In the genomic region with DNA sequence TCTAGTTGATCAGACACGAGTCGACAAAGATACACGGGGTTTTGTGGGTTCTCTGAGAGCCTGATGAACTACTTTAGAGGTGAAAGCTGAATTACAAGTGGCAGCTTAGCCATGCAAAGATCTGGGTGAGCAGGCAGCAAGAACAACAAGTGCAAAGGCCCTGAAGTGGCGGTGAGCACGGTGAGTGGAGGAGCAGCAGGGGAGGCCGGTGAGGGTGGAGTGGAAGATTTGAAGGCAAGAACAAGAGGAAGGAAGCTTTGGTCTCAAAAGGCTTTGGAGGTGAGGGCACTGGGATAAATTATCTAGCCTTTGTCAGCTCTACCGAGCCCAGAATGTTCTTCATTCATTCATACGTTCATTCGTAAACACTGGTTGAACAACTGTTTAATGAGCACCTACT, we compare ENCODE assay signal across 8 cellular contexts. TPM values are rescaled to one million over a fixed set of nuclear protein-coding genes. Genes with fewer than 3 reads are reported as not detected.
DNase-seq lines count a peak whose midpoint lies in the region; ATAC-seq and TF ChIP-seq lines count a peak whose summit lies in the region.

No MANE protein-coding gene starts in this region.

- H3K36me3 ChIP-seq in GM06990 (ENCODE audit: control insufficient read depth, insufficient read depth, low read length) (peaks cover 7% of the 10 kb centered on the region), Panc1 (ENCODE audit: control insufficient read depth, insufficient read depth, low read length) (no peaks in the 10 kb centered on the region), parathyroid adenoma (ENCODE audit: control insufficient read depth, insufficient read depth, low read length) (no peaks in the 10 kb centered on the region)

- H3K27ac ChIP-seq in Panc1 (ENCODE audit: low read length) (peak overlapping the region; percentile 93), parathyroid adenoma (no peak overlapping the region)

- no peaks in the 10 kb centered on the region for H3K9me3 ChIP-seq in Panc1 (ENCODE audit: control insufficient read depth, insufficient read depth, low read depth, low read length)
- no peaks in the 10 kb centered on the region for H3K9me3 ChIP-seq in parathyroid adenoma (ENCODE audit: control insufficient read depth, low read length)

- H2AFZ ChIP-seq in parathyroid adenoma: no peak overlapping the region

- no peak for ATAC-seq in Panc1
- no peak for ATAC-seq in GM18511 (IDR thresholded peaks at IDR 0.05; ENCODE audit: unreplicated experiment)
- ATAC-seq in HG03342 (IDR thresholded peaks at IDR 0.05; ENCODE audit: unreplicated experiment): no peak

- DNase-seq in GM06990 (ENCODE audit: extremely low read depth, insufficient read length) (no peak), Panc1 (ENCODE audit: low read depth, low spot score) (no peak), epithelial cell of esophagus (ENCODE audit: low read depth) (no peak), DMS153 treated with DMSO at 0.1 percent for 48 hours (lab: John Stamatoyannopoulos, UW; ENCODE audit: unreplicated experiment) (no peak), T1000 (lab: John Stamatoyannopoulos, UW) (no peak)

- intact Hi-C loops in Panc1 (cut with micrococcal nuclease; ENCODE audit: unreplicated experiment): loop anchor here (2.0 kb wide), 1 partner anchor 90 kb away; no protein-coding TSS in a partner anchor

- H3K9ac ChIP-seq in parathyroid adenoma: no peak overlapping the region

- in situ Hi-C loops in Panc1 (cut with HindIII; ENCODE audit: low pct_unique_long_range_greater_than_20kb, low sequenced_read_pairs): no loop called here

- POLR2A ChIA-PET in Panc1 (lab: Charles Lee): no interaction called here

- peaks cover 39% of the 10 kb centered on the region for H3K79me2 ChIP-seq in parathyroid adenoma

- BruUV-seq in Panc1 (replicated peaks; lab: Mats Ljungman, UMichigan): no TSS peak

- peak overlapping the region; percentile 99 for H3K4me2 ChIP-seq in parathyroid adenoma (ENCODE audit: low read length)

- TF ChIP-seq CTCF in GM06990 (IDR thresholded peaks at IDR 0.05; ENCODE audit: insufficient read depth, low read length, poor library complexity, severe bottlenecking) (no peak), Panc1 (IDR thresholded peaks at IDR 0.05) (no peak), epithelial cell of esophagus (IDR thresholded peaks at IDR 0.05; ENCODE audit: insufficient read depth, low read depth, low read length, missing control alignments) (no peak), parathyroid adenoma (IDR thresholded peaks at IDR 0.05) (no peak)

- H3K27me3 ChIP-seq in GM06990 (replicated peaks; ENCODE audit: control insufficient read depth, insufficient read depth, low read length) (no peaks in the 10 kb centered on the region), Panc1 (ENCODE audit: control insufficient read depth, insufficient read depth, low read length) (no peaks in the 10 kb centered on the region), parathyroid adenoma (ENCODE audit: control insufficient read depth, insufficient read depth, low read length) (no peaks in the 10 kb centered on the region)

- CTCF ChIA-PET in Panc1 (lab: Charles Lee): interaction anchor here (0.9 to 1.6 kb wide), 4 partner anchors 18 to 90 kb away, joined by 3 to 10 read pairs (median 6); no protein-coding TSS in a partner anchor

- peak overlapping the region; percentile 90 for H3K4me3 ChIP-seq in GM06990 (replicated peaks; ENCODE audit: low read depth, low read length)
- peak overlapping the region; percentile 74 to 88 for H3K4me3 ChIP-seq in Panc1 (ENCODE audit: low read depth in 2 of 2, low read length in 2 of 2)
- peak overlapping the region; percentile 79 for H3K4me3 ChIP-seq in epithelial cell of esophagus (ENCODE audit: low read length)
- peak overlapping the region; percentile 94 for H3K4me3 ChIP-seq in parathyroid adenoma (ENCODE audit: low read depth, low read length)

- H3K4me1 ChIP-seq in Panc1 (ENCODE audit: control insufficient read depth, insufficient read depth, low read length): peaks cover 11% of the 10 kb centered on the region
- peaks cover 22% of the 10 kb centered on the region for H3K4me1 ChIP-seq in parathyroid adenoma

RNA-seq across cellular contexts. Expression of a gene that starts 1.4 kb away (rescaled TPM):
- 25.6 TPM for total RNA-seq in Panc1 (2021; ENCODE audit: unreplicated experiment)
- 27.5 TPM for polyA plus RNA-seq in Panc1 (2012; ENCODE audit: insufficient read length)

RNA-seq across cellular contexts. Expression of a gene that starts 6.7 kb away (rescaled TPM):
- total RNA-seq in Panc1 (2021; ENCODE audit: unreplicated experiment): 26.4 TPM
- 25.3 TPM for polyA plus RNA-seq in Panc1 (2012; ENCODE audit: insufficient read length)

RNA-seq across cellular contexts. Expression of a gene that starts 7.5 kb away (rescaled TPM):
- 28.5 TPM for total RNA-seq in Panc1 (2021; ENCODE audit: unreplicated experiment)
- 31.1 TPM for polyA plus RNA-seq in Panc1 (2012; ENCODE audit: insufficient read length)

RNA-seq across cellular contexts. Expression of a gene that starts 17.5 kb away (rescaled TPM):
- total RNA-seq in Panc1 (2021; ENCODE audit: unreplicated experiment): 8.9 TPM
- polyA plus RNA-seq in Panc1 (2012; ENCODE audit: insufficient read length): 17.4 TPM

RNA-seq across cellular contexts. Expression of a gene that starts 26.2 kb away (rescaled TPM):
- 39.5 TPM for total RNA-seq in Panc1 (2021; ENCODE audit: unreplicated experiment)
- 53.7 TPM for polyA plus RNA-seq in Panc1 (2012; ENCODE audit: insufficient read length)
